14 cellular contexts compared by ENCODE assay signal in the genomic region with DNA sequence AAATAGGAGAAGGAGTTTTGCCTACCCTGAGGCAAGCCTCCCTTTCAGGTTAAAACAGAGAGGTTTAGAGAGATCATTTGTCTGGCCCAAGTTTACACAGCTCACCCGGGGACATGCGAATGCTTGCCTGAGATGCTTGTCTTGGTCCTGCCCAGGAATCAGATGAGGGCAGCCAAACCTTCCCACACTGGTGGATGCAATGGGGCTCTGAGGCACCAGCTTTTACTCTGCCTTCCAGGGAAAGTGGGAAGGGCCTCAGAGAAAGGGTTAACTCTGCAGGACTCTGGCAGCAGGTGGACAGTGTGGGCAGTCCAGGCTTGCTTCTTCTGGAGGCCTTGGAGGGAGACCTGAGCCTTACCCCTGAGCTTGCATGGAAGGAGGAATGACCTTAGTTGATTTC.
DNase-seq lines count a peak whose midpoint lies in the region; ATAC-seq and TF ChIP-seq lines count a peak whose summit lies in the region.
"Had no signal": no experiment of that assay in that cellular context is flagged by ENCODE, and none has a peak within 500 bp of the region (broad histone marks: within the 10 kb centered on the region; RNA-seq: fewer than 3 reads in every experiment).

No MANE protein-coding gene starts in this region.

- peak overlapping the region; percentile 77; the same call in 1 of the 2 replicates for H3K4me3 ChIP-seq in BLaER1
- H3K4me3 ChIP-seq in GM23338: no peak overlapping the region
- H3K4me3 ChIP-seq in foreskin fibroblast (ENCODE audit: low read depth in 1 of 2, low read length in 2 of 2): no peak overlapping the region

- H3K9ac ChIP-seq in BLaER1: no peak overlapping the region

- H3K27me3 ChIP-seq in BLaER1: no peaks in the 10 kb centered on the region
- peaks cover 6% of the 10 kb centered on the region for H3K27me3 ChIP-seq in GM23338 (ENCODE audit: insufficient read depth)
- H3K27me3 ChIP-seq: esophagus squamous epithelium, heart left ventricle, right lobe of liver had no signal

- no peaks in the 10 kb centered on the region for H3K9me2 ChIP-seq in GM23338 (ENCODE audit: insufficient read depth)

- TF ChIP-seq CTCF in GM23338 (conservative IDR thresholded peaks at IDR 0.05; ENCODE audit: low read depth in 2 of 2) (no peak), foreskin fibroblast (IDR thresholded peaks at IDR 0.05; ENCODE audit: low read depth, low read length) (no peak)

- peaks cover 35% of the 10 kb centered on the region for H3K4me1 Mint-ChIP-seq in GM23338
- H3K4me1 Mint-ChIP-seq in naive thymus-derived CD8-positive, alpha-beta T cell: peaks cover 4 to 25% (median 18%) of the 10 kb centered on the region in 4 donors

- H3K36me3 ChIP-seq in BLaER1: no peaks in the 10 kb centered on the region
- H3K36me3 ChIP-seq in GM23338 (ENCODE audit: insufficient read depth): no peaks in the 10 kb centered on the region
- H3K36me3 ChIP-seq: right lobe of liver had no signal

- DNase-seq in GM23338 (ENCODE audit: low spot score) (no peak), foreskin fibroblast (no peak), COR-L47 (lab: John Stamatoyannopoulos, UW) (no peak), OCI-M2 (lab: John Stamatoyannopoulos, UW; ENCODE audit: unreplicated experiment) (no peak), HUDEP-2 (lab: John Stamatoyannopoulos, UW; ENCODE audit: unreplicated experiment in 76 of 76) (no peak)
- peak; percentile 41 for DNase-seq in activated CD8-positive, alpha-beta memory T cell treated with anti-CD3 and anti-CD28 coated beads, Interleukin-2, amount 50 U/mL, for 48 hours
- no peak for DNase-seq in naive thymus-derived CD8-positive, alpha-beta T cell
- DNase-seq: activated effector memory CD4-positive, alpha-beta T cell treated with anti-CD3 and anti-CD28 coated beads, Interleukin-2, amount 50 U/mL, for 16 hours; NCI-H510A had no signal

- peaks cover 24% of the 10 kb centered on the region for H3K27me3 Mint-ChIP-seq in GM23338 (ENCODE audit: insufficient read depth, low read depth, poor library complexity)
- H3K27me3 Mint-ChIP-seq in naive thymus-derived CD8-positive, alpha-beta T cell: peaks cover 0 to 7% (median 0%) of the 10 kb centered on the region in 5 donors
- H3K27me3 Mint-ChIP-seq: memory B cell had no signal

- peaks cover 16% of the 10 kb centered on the region; the same call in 2 of the 3 replicates for H3K36me3 Mint-ChIP-seq in GM23338 (ENCODE audit: low read depth)
- no peaks in the 10 kb centered on the region for H3K36me3 Mint-ChIP-seq in naive thymus-derived CD8-positive, alpha-beta T cell

- peaks cover 21% of the 10 kb centered on the region for H3K4me1 ChIP-seq in BLaER1
- peaks cover 23% of the 10 kb centered on the region for H3K4me1 ChIP-seq in GM23338 (ENCODE audit: insufficient read depth)

- POLR2A ChIA-PET in naive thymus-derived CD8-positive, alpha-beta T cell (lab: Charles Lee): no interaction called here

- no peak overlapping the region for H3K27ac ChIP-seq in BLaER1
- no peak overlapping the region for H3K27ac ChIP-seq in GM23338 (ENCODE audit: low read depth)
- H3K27ac ChIP-seq: heart left ventricle, right lobe of liver had no signal

- no peak overlapping the region for H2AFZ ChIP-seq in GM23338

- H3K4me2 ChIP-seq in BLaER1 (peak overlapping the region; percentile 98), GM23338 (no peak overlapping the region)

- H4K20me1 ChIP-seq in BLaER1 (no peaks in the 10 kb centered on the region), GM23338 (replicated peaks; ENCODE audit: insufficient read depth) (no peaks in the 10 kb centered on the region)

- ATAC-seq in GM23338: no peak
- no peak for ATAC-seq in naive thymus-derived CD8-positive, alpha-beta T cell

- no peaks in the 10 kb centered on the region for H3K79me2 ChIP-seq in GM23338 (replicated peaks; ENCODE audit: insufficient read depth)

- H3K9me3 Mint-ChIP-seq in GM23338: peaks cover 21% of the 10 kb centered on the region
- H3K9me3 Mint-ChIP-seq in naive thymus-derived CD8-positive, alpha-beta T cell: no peaks in the 10 kb centered on the region

- H3F3A ChIP-seq in GM23338 (replicated peaks; ENCODE audit: low read depth): peaks cover 6% of the 10 kb centered on the region; the same call in 1 of the 2 replicates

- no peak overlapping the region for H3K27ac Mint-ChIP-seq in GM23338
- H3K27ac Mint-ChIP-seq in naive thymus-derived CD8-positive, alpha-beta T cell: no peak overlapping the region
- H3K27ac Mint-ChIP-seq: memory B cell had no signal

- H3K9me3 ChIP-seq in BLaER1: peaks cover 14% of the 10 kb centered on the region
- H3K9me3 ChIP-seq: right lobe of liver had no signal

- H3K4me3 Mint-ChIP-seq in GM23338: peak overlapping the region; percentile 81; the same call in 1 of the 3 replicates
- peak overlapping the region in 7 of 10 donors; percentile 84 to 93 (median 92) for H3K4me3 Mint-ChIP-seq in naive thymus-derived CD8-positive, alpha-beta T cell

TF ChIP-seq in GM23338, 12 proteins besides CTCF, POLR2A, EP300 and RAD21 (continues in another document):
- TF ChIP-seq NANOG (IDR thresholded peaks at IDR 0.05; ENCODE audit: borderline replicate concordance) (no peak), CREB1 (CRISPR knock-in tag; IDR thresholded peaks at IDR 0.05; ENCODE audit: low read depth) (no peak), EZH2phosphoT487 (IDR thresholded peaks at IDR 0.05; ENCODE audit: unreplicated experiment) (no peak), STAT1 (IDR thresholded peaks at IDR 0.05; ENCODE audit: unreplicated experiment) (no peak), ZNF114 (CRISPR knock-in tag; IDR thresholded peaks at IDR 0.05) (no peak), POLR2AphosphoS5 (IDR thresholded peaks at IDR 0.05; ENCODE audit: low read depth) (no peak), JUNB (IDR thresholded peaks at IDR 0.05; ENCODE audit: unreplicated experiment) (no peak), EZH2 (IDR thresholded peaks at IDR 0.05; ENCODE audit: low read depth, unreplicated experiment) (no peak)
- TF ChIP-seq, protein P1, sequence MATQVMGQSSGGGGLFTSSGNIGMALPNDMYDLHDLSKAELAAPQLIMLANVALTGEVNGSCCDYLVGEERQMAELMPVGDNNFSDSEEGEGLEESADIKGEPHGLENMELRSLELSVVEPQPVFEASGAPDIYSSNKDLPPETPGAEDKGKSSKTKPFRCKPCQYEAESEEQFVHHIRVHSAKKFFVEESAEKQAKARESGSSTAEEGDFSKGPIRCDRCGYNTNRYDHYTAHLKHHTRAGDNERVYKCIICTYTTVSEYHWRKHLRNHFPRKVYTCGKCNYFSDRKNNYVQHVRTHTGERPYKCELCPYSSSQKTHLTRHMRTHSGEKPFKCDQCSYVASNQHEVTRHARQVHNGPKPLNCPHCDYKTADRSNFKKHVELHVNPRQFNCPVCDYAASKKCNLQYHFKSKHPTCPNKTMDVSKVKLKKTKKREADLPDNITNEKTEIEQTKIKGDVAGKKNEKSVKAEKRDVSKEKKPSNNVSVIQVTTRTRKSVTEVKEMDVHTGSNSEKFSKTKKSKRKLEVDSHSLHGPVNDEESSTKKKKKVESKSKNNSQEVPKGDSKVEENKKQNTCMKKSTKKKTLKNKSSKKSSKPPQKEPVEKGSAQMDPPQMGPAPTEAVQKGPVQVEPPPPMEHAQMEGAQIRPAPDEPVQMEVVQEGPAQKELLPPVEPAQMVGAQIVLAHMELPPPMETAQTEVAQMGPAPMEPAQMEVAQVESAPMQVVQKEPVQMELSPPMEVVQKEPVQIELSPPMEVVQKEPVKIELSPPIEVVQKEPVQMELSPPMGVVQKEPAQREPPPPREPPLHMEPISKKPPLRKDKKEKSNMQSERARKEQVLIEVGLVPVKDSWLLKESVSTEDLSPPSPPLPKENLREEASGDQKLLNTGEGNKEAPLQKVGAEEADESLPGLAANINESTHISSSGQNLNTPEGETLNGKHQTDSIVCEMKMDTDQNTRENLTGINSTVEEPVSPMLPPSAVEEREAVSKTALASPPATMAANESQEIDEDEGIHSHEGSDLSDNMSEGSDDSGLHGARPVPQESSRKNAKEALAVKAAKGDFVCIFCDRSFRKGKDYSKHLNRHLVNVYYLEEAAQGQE (IDR thresholded peaks at IDR 0.05; ENCODE audit: unreplicated experiment): no peak
